Comparison of ENCODE assay signal across 1 cellular context in the genomic region with DNA sequence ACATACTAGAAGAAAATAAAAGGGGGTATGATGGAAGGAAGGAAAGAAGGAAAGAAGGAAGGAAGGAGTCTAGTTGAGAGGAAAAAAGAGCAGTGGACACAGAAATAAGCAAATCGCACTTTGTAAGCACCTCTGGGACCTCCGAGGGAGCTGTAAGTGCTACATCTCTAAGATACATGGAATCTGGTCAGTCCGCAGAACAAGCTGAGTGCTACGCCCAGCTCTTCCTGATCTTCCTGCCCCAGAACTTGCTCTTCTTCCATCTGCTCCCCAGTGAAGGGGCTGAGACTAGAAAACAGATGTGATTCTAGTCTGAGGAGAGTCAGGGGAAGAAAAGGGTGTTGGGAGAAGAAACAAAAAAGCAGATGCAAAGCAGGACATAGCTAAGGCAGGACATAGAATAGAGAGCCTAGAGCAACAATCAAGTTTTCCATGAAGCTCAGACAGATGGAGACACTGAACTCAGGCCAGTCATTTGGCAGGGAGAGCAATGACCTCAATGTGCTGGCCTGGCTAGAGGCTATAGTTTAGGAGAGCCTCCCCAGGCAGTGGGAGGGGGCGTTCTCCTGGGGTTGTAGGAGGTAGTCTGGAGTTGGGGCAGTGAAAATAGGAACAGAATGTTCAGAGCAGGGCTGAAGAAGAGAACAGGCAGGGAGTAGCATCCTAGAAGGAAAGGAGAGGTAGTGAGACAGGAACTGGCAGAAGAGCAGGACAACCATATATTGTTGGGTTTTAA.
TF ChIP-seq lines count a peak whose summit lies in the region.

No MANE protein-coding gene starts in this region.

TF ChIP-seq in WTC11, 78 proteins besides CTCF, POLR2A, EP300 and RAD21 (continued from another document):
- TF ChIP-seq, protein P1, sequence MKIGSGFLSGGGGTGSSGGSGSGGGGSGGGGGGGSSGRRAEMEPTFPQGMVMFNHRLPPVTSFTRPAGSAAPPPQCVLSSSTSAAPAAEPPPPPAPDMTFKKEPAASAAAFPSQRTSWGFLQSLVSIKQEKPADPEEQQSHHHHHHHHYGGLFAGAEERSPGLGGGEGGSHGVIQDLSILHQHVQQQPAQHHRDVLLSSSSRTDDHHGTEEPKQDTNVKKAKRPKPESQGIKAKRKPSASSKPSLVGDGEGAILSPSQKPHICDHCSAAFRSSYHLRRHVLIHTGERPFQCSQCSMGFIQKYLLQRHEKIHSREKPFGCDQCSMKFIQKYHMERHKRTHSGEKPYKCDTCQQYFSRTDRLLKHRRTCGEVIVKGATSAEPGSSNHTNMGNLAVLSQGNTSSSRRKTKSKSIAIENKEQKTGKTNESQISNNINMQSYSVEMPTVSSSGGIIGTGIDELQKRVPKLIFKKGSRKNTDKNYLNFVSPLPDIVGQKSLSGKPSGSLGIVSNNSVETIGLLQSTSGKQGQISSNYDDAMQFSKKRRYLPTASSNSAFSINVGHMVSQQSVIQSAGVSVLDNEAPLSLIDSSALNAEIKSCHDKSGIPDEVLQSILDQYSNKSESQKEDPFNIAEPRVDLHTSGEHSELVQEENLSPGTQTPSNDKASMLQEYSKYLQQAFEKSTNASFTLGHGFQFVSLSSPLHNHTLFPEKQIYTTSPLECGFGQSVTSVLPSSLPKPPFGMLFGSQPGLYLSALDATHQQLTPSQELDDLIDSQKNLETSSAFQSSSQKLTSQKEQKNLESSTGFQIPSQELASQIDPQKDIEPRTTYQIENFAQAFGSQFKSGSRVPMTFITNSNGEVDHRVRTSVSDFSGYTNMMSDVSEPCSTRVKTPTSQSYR (CRISPR knock-in tag; IDR thresholded peaks at IDR 0.05), result no peak
- TF ChIP-seq, protein P2, sequence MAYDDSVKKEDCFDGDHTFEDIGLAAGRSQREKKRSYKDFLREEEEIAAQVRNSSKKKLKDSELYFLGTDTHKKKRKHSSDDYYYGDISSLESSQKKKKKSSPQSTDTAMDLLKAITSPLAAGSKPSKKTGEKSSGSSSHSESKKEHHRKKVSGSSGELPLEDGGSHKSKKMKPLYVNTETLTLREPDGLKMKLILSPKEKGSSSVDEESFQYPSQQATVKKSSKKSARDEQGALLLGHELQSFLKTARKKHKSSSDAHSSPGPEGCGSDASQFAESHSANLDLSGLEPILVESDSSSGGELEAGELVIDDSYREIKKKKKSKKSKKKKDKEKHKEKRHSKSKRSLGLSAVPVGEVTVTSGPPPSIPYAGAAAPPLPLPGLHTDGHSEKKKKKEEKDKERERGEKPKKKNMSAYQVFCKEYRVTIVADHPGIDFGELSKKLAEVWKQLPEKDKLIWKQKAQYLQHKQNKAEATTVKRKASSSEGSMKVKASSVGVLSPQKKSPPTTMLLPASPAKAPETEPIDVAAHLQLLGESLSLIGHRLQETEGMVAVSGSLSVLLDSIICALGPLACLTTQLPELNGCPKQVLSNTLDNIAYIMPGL (CRISPR knock-in tag; IDR thresholded peaks at IDR 0.05), result no peak
- no peak for TF ChIP-seq CREB1 (CRISPR knock-in tag; IDR thresholded peaks at IDR 0.05)
